Comparison of ENCODE assay signal across 8 cellular contexts in genomic region chr16:53099318-53100130, GRCh38. TPM values are rescaled to one million over a fixed set of nuclear protein-coding genes. Genes with fewer than 3 reads are reported as not detected.
A peak's percentile ranks its signal among the peaks of the same experiment; 100 is the strongest.
DNase-seq lines count a peak whose midpoint lies in the region; ATAC-seq and TF ChIP-seq lines count a peak whose summit lies in the region.

No MANE protein-coding gene starts in this region.

- peak overlapping the region; percentile 90 to 98 (median 96) for H3K27ac ChIP-seq in stomach

- peaks cover 30 to 71% (median 49%) of the 10 kb centered on the region in 4 donors for H3K4me1 ChIP-seq in stomach

- no peaks in the 10 kb centered on the region for H3K9me3 ChIP-seq in stomach

- intact Hi-C loops in natural killer cell (cut with micrococcal nuclease) (loop anchor here (1.0 to 10.0 kb wide), 4 partner anchors 31 to 355 kb away; no protein-coding TSS in a partner anchor), stomach (cut with DNase I; ENCODE audit: low total_unique reads) (no loop called here)

- H3K9me3 Mint-ChIP-seq in natural killer cell, result no peaks in the 10 kb centered on the region

- DNase-seq in DMS153 (lab: John Stamatoyannopoulos, UW) (peak; percentile 88), fibroblast of the aortic adventitia (ENCODE audit: low read depth) (peak; percentile 85), natural killer cell (peak; percentile 39), stomach (peak; percentile 91)
- DNase-seq in activated T-helper 9 cell treated with anti-CD3 and anti-CD28 coated beads, Interleukin-2, amount 50 U/mL, for 16 hours (ENCODE audit: low read depth), result peak; percentile 53

- TF ChIP-seq EP300 in Ishikawa (IDR thresholded peaks at IDR 0.05; ENCODE audit: borderline replicate concordance) (peak; percentile 94), stomach (IDR thresholded peaks at IDR 0.05) (no peak)

- TF ChIP-seq RAD21 in Ishikawa (IDR thresholded peaks at IDR 0.05; ENCODE audit: low read depth), result 0 out of 2 replicates have a peak, but pooled peaks have one; percentile 8

- H3K4me3 Mint-ChIP-seq in natural killer cell, result peak overlapping the region; percentile 86

- ATAC-seq in GM21619 (IDR thresholded peaks at IDR 0.05; ENCODE audit: unreplicated experiment) (peak; percentile 59), natural killer cell (peak; percentile 60 to 79 (median 79))

- H3K27me3 Mint-ChIP-seq in natural killer cell (ENCODE audit: low read depth in 2 of 2), result no peaks in the 10 kb centered on the region

- no peak for TF ChIP-seq POLR2A in stomach (IDR thresholded peaks at IDR 0.05)

- no peak for TF ChIP-seq CTCF in fibroblast of the aortic adventitia (IDR thresholded peaks at IDR 0.05; ENCODE audit: insufficient read depth, low read length)
- no peak for TF ChIP-seq CTCF in natural killer cell (IDR thresholded peaks at IDR 0.05)
- no peak for TF ChIP-seq CTCF in stomach (IDR thresholded peaks at IDR 0.05)

- no peaks in the 10 kb centered on the region for H3K36me3 Mint-ChIP-seq in natural killer cell

- peaks cover 16 to 35% of the 10 kb centered on the region in 2 donors for H3K4me1 Mint-ChIP-seq in natural killer cell

- WGBS in stomach, 5 donors, result 1 to 4% (median 3%) methylated on average over 23 to 26 of the region's 26 CpGs

- peak overlapping the region; percentile 58 for H3K4me3 ChIP-seq in fibroblast of the aortic adventitia (ENCODE audit: low read depth, low read length)
- peak overlapping the region; percentile 40 to 50 (median 44) for H3K4me3 ChIP-seq in stomach

- H3K27ac Mint-ChIP-seq in natural killer cell, result peak overlapping the region; percentile 84 to 96

- no peaks in the 10 kb centered on the region for H3K36me3 ChIP-seq in stomach

- no peaks in the 10 kb centered on the region for H3K27me3 ChIP-seq in stomach

TF ChIP-seq in Ishikawa, 13 proteins besides CTCF, POLR2A, EP300 and RAD21 (continues in another document):
- TF ChIP-seq YY1 (IDR thresholded peaks at IDR 0.05; ENCODE audit: low read depth), result peak; percentile 43
- peak; percentile 83; the same call in 1 of the 2 replicates for TF ChIP-seq EGR1 (IDR thresholded peaks at IDR 0.05)
- TF ChIP-seq, protein P1, sequence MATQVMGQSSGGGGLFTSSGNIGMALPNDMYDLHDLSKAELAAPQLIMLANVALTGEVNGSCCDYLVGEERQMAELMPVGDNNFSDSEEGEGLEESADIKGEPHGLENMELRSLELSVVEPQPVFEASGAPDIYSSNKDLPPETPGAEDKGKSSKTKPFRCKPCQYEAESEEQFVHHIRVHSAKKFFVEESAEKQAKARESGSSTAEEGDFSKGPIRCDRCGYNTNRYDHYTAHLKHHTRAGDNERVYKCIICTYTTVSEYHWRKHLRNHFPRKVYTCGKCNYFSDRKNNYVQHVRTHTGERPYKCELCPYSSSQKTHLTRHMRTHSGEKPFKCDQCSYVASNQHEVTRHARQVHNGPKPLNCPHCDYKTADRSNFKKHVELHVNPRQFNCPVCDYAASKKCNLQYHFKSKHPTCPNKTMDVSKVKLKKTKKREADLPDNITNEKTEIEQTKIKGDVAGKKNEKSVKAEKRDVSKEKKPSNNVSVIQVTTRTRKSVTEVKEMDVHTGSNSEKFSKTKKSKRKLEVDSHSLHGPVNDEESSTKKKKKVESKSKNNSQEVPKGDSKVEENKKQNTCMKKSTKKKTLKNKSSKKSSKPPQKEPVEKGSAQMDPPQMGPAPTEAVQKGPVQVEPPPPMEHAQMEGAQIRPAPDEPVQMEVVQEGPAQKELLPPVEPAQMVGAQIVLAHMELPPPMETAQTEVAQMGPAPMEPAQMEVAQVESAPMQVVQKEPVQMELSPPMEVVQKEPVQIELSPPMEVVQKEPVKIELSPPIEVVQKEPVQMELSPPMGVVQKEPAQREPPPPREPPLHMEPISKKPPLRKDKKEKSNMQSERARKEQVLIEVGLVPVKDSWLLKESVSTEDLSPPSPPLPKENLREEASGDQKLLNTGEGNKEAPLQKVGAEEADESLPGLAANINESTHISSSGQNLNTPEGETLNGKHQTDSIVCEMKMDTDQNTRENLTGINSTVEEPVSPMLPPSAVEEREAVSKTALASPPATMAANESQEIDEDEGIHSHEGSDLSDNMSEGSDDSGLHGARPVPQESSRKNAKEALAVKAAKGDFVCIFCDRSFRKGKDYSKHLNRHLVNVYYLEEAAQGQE (IDR thresholded peaks at IDR 0.05; ENCODE audit: low read depth), result no peak
- no peak for TF ChIP-seq CEBPB (IDR thresholded peaks at IDR 0.05)
- peak; percentile 89 for TF ChIP-seq MAX (IDR thresholded peaks at IDR 0.05)
- peak; percentile 89 for TF ChIP-seq USF1 (IDR thresholded peaks at IDR 0.05)
- TF ChIP-seq FOXM1 (IDR thresholded peaks at IDR 0.05; ENCODE audit: borderline replicate concordance, low read depth), result peak; percentile 86
- peak; percentile 98 for TF ChIP-seq NFIC (IDR thresholded peaks at IDR 0.05)
- peak; percentile 56 for TF ChIP-seq TEAD4 (IDR thresholded peaks at IDR 0.05)
- 0 out of 2 replicates have a peak, but pooled peaks have one; percentile 30 for TF ChIP-seq CREB1 (IDR thresholded peaks at IDR 0.05; ENCODE audit: low read depth)
- TF ChIP-seq TCF12 (IDR thresholded peaks at IDR 0.05; ENCODE audit: low read depth), result peak; percentile 96

TF ChIP-seq in PFSK-1, 5 proteins besides CTCF, POLR2A, EP300 and RAD21:
- TF ChIP-seq FOXP2 (optimal IDR thresholded peaks at IDR 0.05; ENCODE audit: borderline replicate concordance, extremely low read depth, extremely low read length, insufficient read depth), result peak; percentile 73
- TF ChIP-seq, protein P1 (IDR thresholded peaks at IDR 0.05; ENCODE audit: insufficient read depth in 1 of 2, low read depth in 2 of 2, low read length in 2 of 2), result no peak

RNA-seq across cellular contexts. Expression of gene CHD9, which starts 44.7 kb away (rescaled TPM):
- 5.8 TPM for polyA plus RNA-seq in PFSK-1 (2012; ENCODE audit: insufficient read length, low read depth)
- total RNA-seq in fibroblast of the aortic adventitia (ENCODE audit: low replicate concordance) (70.8 and 90.6 TPM in 2 replicates), natural killer cell (10 to 100 TPM; 81.4 to 85.2 (median 81.9) TPM), stomach (100 to 1,000 TPM in 2 of 5 donors, 10 to 100 TPM in 3; 26.6 to 224 (median 78.1) TPM)
- 1 to 10 TPM; 8.1 to 9.7 (median 8.7) TPM for polyA plus RNA-seq in stomach

RNA-seq across cellular contexts. Expression of gene CHD9NB, which starts 46.8 kb away (rescaled TPM):
- polyA plus RNA-seq in PFSK-1 (2012; ENCODE audit: insufficient read length, low read depth), result not detected
- total RNA-seq in fibroblast of the aortic adventitia (ENCODE audit: low replicate concordance) (1.6 and 2.3 TPM in 2 replicates), natural killer cell (under 1 TPM in 1 of 3 donors, not detected in 2; 0.26 TPM), stomach (1 to 10 TPM in 1 of 5 donors, under 1 TPM in 3, not detected in 1; 0.58 to 8.2 (median 0.81) TPM)
- polyA plus RNA-seq in stomach, result 1 to 10 TPM in 2 of 3 donors, under 1 TPM in 1; 0.93 to 1.7 (median 1.1) TPM

Comparison
In these comparisons a context has a peak if more than half of its experiments do, and no peak if none do; other contexts are left out.
1. Peak in every context shown above with its lines: DNase-seq, ATAC-seq, H3K4me3 ChIP-seq and H3K27ac ChIP-seq.
2. DNase-seq: peak in every context shown above with its lines; median percentile 91 in stomach; 88 in DMS153; 85 in fibroblast of the aortic adventitia; 53 in activated T-helper 9 cell treated with anti-CD3 and anti-CD28 coated beads, Interleukin-2, amount 50 U/mL, for 16 hours; 39 in natural killer cell.